In the genomic region with DNA sequence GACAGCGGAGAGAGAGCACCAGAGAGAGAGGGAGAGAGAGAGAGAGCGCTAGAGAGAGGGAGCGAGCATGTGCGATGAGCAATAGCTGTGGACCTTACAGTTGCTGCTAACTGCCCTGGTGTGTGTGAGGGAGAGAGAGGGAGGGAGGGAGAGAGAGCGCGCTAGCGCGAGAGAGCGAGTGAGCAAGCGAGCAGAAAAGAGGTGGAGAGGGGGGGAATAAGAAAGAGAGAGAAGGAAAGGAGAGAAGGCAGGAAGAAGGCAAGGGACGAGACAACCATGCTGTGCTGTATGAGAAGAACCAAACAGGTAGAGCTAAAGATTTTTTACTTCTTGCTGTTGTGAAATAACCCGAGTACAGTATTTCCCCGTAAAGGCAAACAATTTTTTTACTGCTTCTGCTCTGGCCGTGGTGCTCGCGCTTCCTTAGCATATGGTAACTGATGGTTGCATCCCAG, we compare ENCODE assay signal across 9 cellular contexts. TPM values are rescaled to one million over a fixed set of nuclear protein-coding genes. Genes with fewer than 3 reads are reported as not detected.
A peak's percentile ranks its signal among the peaks of the same experiment; 100 is the strongest.
DNase-seq lines count a peak whose midpoint lies in the region; ATAC-seq, FAIRE-seq and TF ChIP-seq lines count a peak whose summit lies in the region.
"Had no signal": no experiment of that assay in that cellular context is flagged by ENCODE, and none has a peak within 500 bp of the region (broad histone marks: within the 10 kb centered on the region; RNA-seq: fewer than 3 reads in every experiment).

A gene with protein sequence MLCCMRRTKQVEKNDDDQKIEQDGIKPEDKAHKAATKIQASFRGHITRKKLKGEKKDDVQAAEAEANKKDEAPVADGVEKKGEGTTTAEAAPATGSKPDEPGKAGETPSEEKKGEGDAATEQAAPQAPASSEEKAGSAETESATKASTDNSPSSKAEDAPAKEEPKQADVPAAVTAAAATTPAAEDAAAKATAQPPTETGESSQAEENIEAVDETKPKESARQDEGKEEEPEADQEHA (plus strand): TSS at position 97 of the 455 bp plus-strand sequence. CDS start 180 bp downstream, at position 277.

- no peaks in the 10 kb centered on the region for H3K36me3 ChIP-seq in kidney (ENCODE audit: control insufficient read depth in 1 of 2, insufficient read depth in 2 of 2, low read length in 2 of 2)

- no peak for FAIRE-seq in kidney (lab: Jason Lieb, UNC)

- peaks cover 29% of the 10 kb centered on the region for H3K27me3 Mint-ChIP-seq in stimulated activated memory B cell treated with anti-CD40 and anti-IgM and Interleukin-4, amounts not matched to agents 10 μg/mL and 1 μg/mL and 100 μg/mL, for 72 hours

- peak within 1 kb of the TSS; percentile 53 for H3K4me3 Mint-ChIP-seq in stimulated activated memory B cell treated with anti-CD40 and anti-IgM and Interleukin-4, amounts not matched to agents 10 μg/mL and 1 μg/mL and 100 μg/mL, for 72 hours

- peak within 1 kb of the TSS; percentile 35 to 48 for H3K4me3 ChIP-seq in kidney (ENCODE audit: low read length in 2 of 2)

- DNase-seq in EH (ENCODE audit: low read depth) (peak; percentile 77), NCI-H2171 treated with DMSO at 0.1 percent for 48 hours (lab: John Stamatoyannopoulos, UW) (peak; percentile 84), cerebellar cortex (ENCODE audit: low spot score) (peak; percentile 89), kidney (peak; percentile 76)

- intact Hi-C loops in kidney (cut with DNase I): no loop called here

- ATAC-seq in stimulated activated memory B cell treated with anti-CD40 and anti-IgM and Interleukin-4, amounts not matched to agents 10 μg/mL and 1 μg/mL and 100 μg/mL, for 72 hours: peak; percentile 44
- ATAC-seq in HG02571 (IDR thresholded peaks at IDR 0.05; ENCODE audit: unreplicated experiment) (no peak), GM21723 (IDR thresholded peaks at IDR 0.05; ENCODE audit: unreplicated experiment) (no peak), GM21390 (IDR thresholded peaks at IDR 0.05; ENCODE audit: unreplicated experiment) (no peak)

- H3K9me3 Mint-ChIP-seq in stimulated activated memory B cell treated with anti-CD40 and anti-IgM and Interleukin-4, amounts not matched to agents 10 μg/mL and 1 μg/mL and 100 μg/mL, for 72 hours: no peaks in the 10 kb centered on the region

- no peaks in the 10 kb centered on the region for H3K36me3 Mint-ChIP-seq in stimulated activated memory B cell treated with anti-CD40 and anti-IgM and Interleukin-4, amounts not matched to agents 10 μg/mL and 1 μg/mL and 100 μg/mL, for 72 hours

- no peaks in the 10 kb centered on the region for H3K9me3 ChIP-seq in kidney (ENCODE audit: control insufficient read depth in 1 of 2, low read length in 2 of 2)

- no peak within 1 kb of the TSS for H3K27ac Mint-ChIP-seq in stimulated activated memory B cell treated with anti-CD40 and anti-IgM and Interleukin-4, amounts not matched to agents 10 μg/mL and 1 μg/mL and 100 μg/mL, for 72 hours

- H3K9ac ChIP-seq in kidney (ENCODE audit: low read length in 2 of 2): no peak within 1 kb of the TSS

- peaks cover 0 to 2% of the 10 kb centered on the region in 2 donors for H3K4me1 ChIP-seq in kidney (ENCODE audit: control insufficient read depth in 1 of 2, insufficient read depth in 1 of 2, low read depth in 1 of 2, low read length in 2 of 2)

- peak; percentile 4 for TF ChIP-seq CTCF in kidney (IDR thresholded peaks at IDR 0.05; ENCODE audit: borderline replicate concordance, extremely low read depth, insufficient read depth)

- peaks cover 19% of the 10 kb centered on the region for H3K4me1 Mint-ChIP-seq in stimulated activated memory B cell treated with anti-CD40 and anti-IgM and Interleukin-4, amounts not matched to agents 10 μg/mL and 1 μg/mL and 100 μg/mL, for 72 hours

- H3K27ac ChIP-seq in kidney (ENCODE audit: low read depth in 2 of 2, low read length in 2 of 2): no peak within 1 kb of the TSS
- H3K27ac ChIP-seq: skin epidermis had no signal

RNA-seq across cellular contexts. Expression of the gene that starts here (rescaled TPM):
- total RNA-seq in kidney: 0.19 TPM
- polyA plus RNA-seq in kidney (ENCODE audit: insufficient read depth, low read depth, low replicate concordance): not detected

Comparison
In these comparisons a context has a peak if more than half of its experiments do, and no peak if none do; other contexts are left out.
1. Peak in DNase-seq and H3K4me3 ChIP-seq in kidney; RNA of the gene not detected or under 1 TPM.